12 cellular contexts compared by ENCODE assay signal in genomic region chr6:127403636-127404035, GRCh38. TPM values are rescaled to one million over a fixed set of nuclear protein-coding genes. Genes with fewer than 3 reads are reported as not detected.
DNase-seq lines count a peak whose midpoint lies in the region; ATAC-seq and TF ChIP-seq lines count a peak whose summit lies in the region.
"Had no signal": no experiment of that assay in that cellular context is flagged by ENCODE, and none has a peak within 500 bp of the region (broad histone marks: within the 10 kb centered on the region; RNA-seq: fewer than 3 reads in every experiment).

No MANE protein-coding gene starts in this region.

- no peaks in the 10 kb centered on the region for H3K27me3 Mint-ChIP-seq in activated naive CD8-positive, alpha-beta T cell

- peak overlapping the region; percentile 7 for H3K27ac Mint-ChIP-seq in activated naive CD8-positive, alpha-beta T cell

- no peaks in the 10 kb centered on the region for H3K36me3 ChIP-seq in left lung

- H3K4me3 ChIP-seq in left lung, result no peak overlapping the region

- DNase-seq in left lung (no peak), hypothalamus (lab: John Stamatoyannopoulos, UW) (no peak), substantia nigra (lab: John Stamatoyannopoulos, UW) (no peak)
- no peak for DNase-seq in stimulated activated CD4-positive, alpha-beta T cell treated with anti-CD3 and anti-CD28 coated beads, Interleukin-4, amount 100 ng/mL, for 24 hours
- DNase-seq: activated CD4-positive, alpha-beta T cell treated with anti-CD3 and anti-CD28 coated beads for 4 hours; hippocampal formation; NCI-H526 treated with DMSO at 0.1 percent for 48 hours had no signal

- peaks cover 4% of the 10 kb centered on the region for H3K36me3 Mint-ChIP-seq in activated naive CD8-positive, alpha-beta T cell

- H3K27ac ChIP-seq in left lung, result no peak overlapping the region
- no peak overlapping the region for H3K27ac ChIP-seq in substantia nigra (ENCODE audit: low read depth, low read length, poor library complexity, severe bottlenecking)

- H3K27me3 ChIP-seq in left lung, result no peaks in the 10 kb centered on the region

- H3K4me1 ChIP-seq in left lung, result no peaks in the 10 kb centered on the region

- peak; percentile 14 for TF ChIP-seq POLR2A in GM18505 (IDR thresholded peaks at IDR 0.05; ENCODE audit: borderline replicate concordance, extremely low read depth, insufficient read depth, insufficient read length)

- intact Hi-C loops in left lung (cut with DNase I), result no loop called here

- no peak for TF ChIP-seq CTCF in left lung (IDR thresholded peaks at IDR 0.05)

- peaks cover 0 to 7% of the 10 kb centered on the region in 2 donors for H3K9me3 ChIP-seq in left lung

- H3K9me3 Mint-ChIP-seq in activated naive CD8-positive, alpha-beta T cell (ENCODE audit: low read depth), result no peaks in the 10 kb centered on the region

- H3K4me1 Mint-ChIP-seq in activated naive CD8-positive, alpha-beta T cell (ENCODE audit: low read depth), result peaks cover 12% of the 10 kb centered on the region
- H3K4me1 Mint-ChIP-seq: neural crest cell had no signal

- ATAC-seq in GM18505 (IDR thresholded peaks at IDR 0.05; ENCODE audit: unreplicated experiment) (peak; percentile 96), GM21360 (IDR thresholded peaks at IDR 0.05; ENCODE audit: unreplicated experiment) (peak; percentile 84), HG03103 (IDR thresholded peaks at IDR 0.05; ENCODE audit: low read depth, unreplicated experiment) (peak; percentile 89), left lung (no peak)

- H3K4me3 Mint-ChIP-seq in activated naive CD8-positive, alpha-beta T cell, result no peak overlapping the region
- H3K4me3 Mint-ChIP-seq: neural crest cell had no signal

RNA-seq across cellular contexts. Expression of gene KIAA0408, which starts 55.6 kb away (rescaled TPM):
- 10 to 100 TPM; 19.1 to 50.0 TPM for total RNA-seq in left lung
